In genomic region chr14:89903340-89903965, GRCh38 we compare ENCODE assay signal across 1 cellular context.
A peak's percentile ranks its signal among the peaks of the same experiment; 100 is the strongest.
TF ChIP-seq lines count a peak whose summit lies in the region.

No MANE protein-coding gene starts in this region.

TF ChIP-seq in SK-N-SH treated with all-trans-retinoic acid at 6 μM for 48 hours, 23 proteins besides CTCF, POLR2A, EP300 and RAD21 (continued from another document):
- peak; percentile 72; the same call in 1 of the 2 replicates for TF ChIP-seq TOX (CRISPR knock-in tag; IDR thresholded peaks at IDR 0.05; ENCODE audit: borderline replicate concordance)
